Comparison of ENCODE assay signal across 20 cellular contexts in the genomic region with DNA sequence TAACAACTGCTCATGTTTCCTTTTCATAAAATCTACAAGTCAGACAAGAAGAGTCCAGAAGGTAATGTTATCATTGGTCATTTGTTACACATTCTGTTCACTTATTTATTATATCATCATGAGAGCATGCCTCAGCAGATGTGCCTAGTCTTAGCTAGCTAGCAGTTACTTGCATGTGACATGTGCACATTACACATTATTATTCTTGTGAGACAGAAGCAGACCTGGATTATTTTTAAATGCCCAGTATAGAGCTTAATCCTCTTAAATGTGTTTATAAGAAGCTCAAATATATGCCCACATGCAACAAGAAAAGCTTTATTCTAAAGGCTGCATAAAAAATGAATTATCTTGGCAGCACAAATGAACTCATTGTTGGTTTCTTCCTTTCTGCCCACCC. TPM values are rescaled to one million over a fixed set of nuclear protein-coding genes. Genes with fewer than 3 reads are reported as not detected.
A peak's percentile ranks its signal among the peaks of the same experiment; 100 is the strongest.
DNase-seq lines count a peak whose midpoint lies in the region; ATAC-seq and TF ChIP-seq lines count a peak whose summit lies in the region.
"Had no signal": no experiment of that assay in that cellular context is flagged by ENCODE, and none has a peak within 500 bp of the region (broad histone marks: within the 10 kb centered on the region; RNA-seq: fewer than 3 reads in every experiment).

No MANE protein-coding gene starts in this region.

- no peaks in the 10 kb centered on the region for H3K9me3 ChIP-seq in A673 (ENCODE audit: low read depth, low read length, poor library complexity, severe bottlenecking)
- H3K9me3 ChIP-seq in HUES6 (ENCODE audit: control insufficient read depth, insufficient read depth, low read depth, low read length), result no peaks in the 10 kb centered on the region
- no peaks in the 10 kb centered on the region for H3K9me3 ChIP-seq in WERI-Rb-1 (ENCODE audit: severe bottlenecking)
- H3K9me3 ChIP-seq in Karpas-422 (ENCODE audit: low read length), result no peaks in the 10 kb centered on the region
- H3K9me3 ChIP-seq: SJCRH30 had no signal

- no peaks in the 10 kb centered on the region for H3K9me2 ChIP-seq in Karpas-422 (replicated peaks; ENCODE audit: insufficient read depth, low read length)

- peaks cover 3% of the 10 kb centered on the region for H3K36me3 ChIP-seq in A673 (ENCODE audit: insufficient read depth, low read length, poor library complexity, severe bottlenecking)
- peaks cover 12% of the 10 kb centered on the region for H3K36me3 ChIP-seq in HUES6 (ENCODE audit: control insufficient read depth, insufficient read depth, low read length)
- H3K36me3 ChIP-seq in WERI-Rb-1, result peaks cover 7% of the 10 kb centered on the region
- peaks cover 8% of the 10 kb centered on the region for H3K36me3 ChIP-seq in Karpas-422 (ENCODE audit: insufficient read depth, low read length)

- H3K9ac ChIP-seq in HUES6 (ENCODE audit: low read length) (no peak overlapping the region), Karpas-422 (ENCODE audit: low read length) (no peak overlapping the region)

- TF ChIP-seq CTCF in A673 (conservative IDR thresholded peaks at IDR 0.05; ENCODE audit: low read depth, low read length) (no peak), WERI-Rb-1 (IDR thresholded peaks at IDR 0.05; ENCODE audit: low read depth, low read length) (no peak)

- H3K4me3 ChIP-seq in A673 (ENCODE audit: low read depth, low read length, poor library complexity, severe bottlenecking) (no peak overlapping the region), HUES6 (ENCODE audit: low read depth, low read length) (no peak overlapping the region), WERI-Rb-1 (ENCODE audit: low read depth, low read length) (no peak overlapping the region), Karpas-422 (ENCODE audit: low read length) (no peak overlapping the region)
- H3K4me3 ChIP-seq: SJCRH30 had no signal

- H3K27ac ChIP-seq in A673 (ENCODE audit: low read depth, low read length, poor library complexity, severe bottlenecking) (peak overlapping the region; percentile 35), HUES6 (ENCODE audit: low read depth, low read length) (0 out of 2 replicates have a peak overlapping the region, but pooled peaks have one; percentile 26), WERI-Rb-1 (peak overlapping the region; percentile 29), Karpas-422 (ENCODE audit: low read length) (no peak overlapping the region)
- H3K27ac ChIP-seq: 22Rv1, RWPE1, SJCRH30 had no signal

- no peaks in the 10 kb centered on the region for H3K27me3 ChIP-seq in A673 (replicated peaks; ENCODE audit: insufficient read depth, low read depth, low read length, poor library complexity)
- no peaks in the 10 kb centered on the region for H3K27me3 ChIP-seq in HUES6 (ENCODE audit: control insufficient read depth, insufficient read depth, low read length)
- no peaks in the 10 kb centered on the region for H3K27me3 ChIP-seq in WERI-Rb-1 (ENCODE audit: insufficient read depth, low read depth, severe bottlenecking)
- H3K27me3 ChIP-seq in Karpas-422 (ENCODE audit: low read length), result no peaks in the 10 kb centered on the region
- H3K27me3 ChIP-seq: SJCRH30 had no signal

- CTCF ChIA-PET in A673 (lab: Charles Lee), result no interaction called here

- DNase-seq in A673 (ENCODE audit: low spot score) (no peak), WERI-Rb-1 (no peak), foreskin melanocyte (peak; percentile 64), NCI-H510A (lab: John Stamatoyannopoulos, UW) (no peak), NCI-H1105 treated with DMSO at 0.1 percent for 48 hours (lab: John Stamatoyannopoulos, UW) (no peak), Karpas-422 (no peak)
- DNase-seq: CD8-positive, alpha-beta T cell; H7; MM.1S; NCI-H1092 treated with DMSO at 0.1 percent for 48 hours; NCI-H1694; NCI-H2227 treated with DMSO at 0.1 percent for 48 hours; NCI-H526 treated with DMSO at 0.1 percent for 48 hours; NK-92 treated with Interleukin-12 subunit alpha and Interleukin-12 subunit beta, amount 100 ng/mL, for 24 hours; OCI-M1 had no signal

- no peak overlapping the region for H3K4me2 ChIP-seq in Karpas-422 (ENCODE audit: low read depth, low read length, poor library complexity, severe bottlenecking)

- intact Hi-C loops in A673 (cut with micrococcal nuclease; ENCODE audit: unreplicated experiment), result no loop called here

- no peak for ATAC-seq in GM19035 (IDR thresholded peaks at IDR 0.05; ENCODE audit: unreplicated experiment)
- ATAC-seq: CD8-positive, alpha-beta T cell had no signal

- peaks cover 56% of the 10 kb centered on the region for H4K20me1 ChIP-seq in Karpas-422 (ENCODE audit: insufficient read depth, low read depth, low read length)

- POLR2A ChIA-PET in A673 (lab: Charles Lee; ENCODE audit: low non-redundant PET), result no interaction called here

- peaks cover 100% of the 10 kb centered on the region for H3K79me2 ChIP-seq in Karpas-422 (ENCODE audit: low read length)

- no TSS peak for BruUV-seq in A673 (replicated peaks; lab: Mats Ljungman, UMichigan)

- H2AFZ ChIP-seq in Karpas-422 (ENCODE audit: low read length), result no peak overlapping the region

- H3K4me1 ChIP-seq in A673 (ENCODE audit: insufficient read depth, low read length, poor library complexity, severe bottlenecking) (peaks cover 9% of the 10 kb centered on the region), HUES6 (ENCODE audit: control insufficient read depth, insufficient read depth, low read length) (no peaks in the 10 kb centered on the region), Karpas-422 (ENCODE audit: low read length) (peaks cover 3% of the 10 kb centered on the region; the same call in 1 of the 2 replicates)
- H3K4me1 ChIP-seq: SJCRH30 had no signal

RNA-seq across cellular contexts. Expression of a gene that starts 12.6 kb away (rescaled TPM):
- 39.9 and 40.7 TPM in 2 replicates for total RNA-seq in A673 (2021)
- total RNA-seq in Karpas-422 (2014; rRNA removed; shearing (Covaris generic); ENCODE audit: low replicate concordance), result 72.9 and 92.8 TPM in 2 replicates
